ENCODE assay signal across 12 cellular contexts in genomic region chr16:69865701-69866100, GRCh38.
A peak's percentile ranks its signal among the peaks of the same experiment; 100 is the strongest.
DNase-seq lines count a peak whose midpoint lies in the region; ATAC-seq and TF ChIP-seq lines count a peak whose summit lies in the region.
"Had no signal": no experiment of that assay in that cellular context is flagged by ENCODE, and none has a peak within 500 bp of the region (broad histone marks: within the 10 kb centered on the region; RNA-seq: fewer than 3 reads in every experiment).

No MANE protein-coding gene starts in this region.

- H3K4me3 Mint-ChIP-seq in chondrocyte (ENCODE audit: unreplicated experiment) = no peak overlapping the region
- H3K4me3 Mint-ChIP-seq: B cell; naive thymus-derived CD4-positive, alpha-beta T cell; stimulated activated naive B cell treated with anti-CD40 and anti-IgM and Interleukin-4, amounts not matched to agents 10 μg/mL and 1 μg/mL and 100 μg/mL, for 72 hours had no signal

- no peaks in the 10 kb centered on the region for H3K36me3 Mint-ChIP-seq in chondrocyte (ENCODE audit: low read depth)
- no peaks in the 10 kb centered on the region for H3K36me3 Mint-ChIP-seq in activated naive CD4-positive, alpha-beta T cell treated with anti-CD3 and anti-CD28 coated beads, Interleukin-2, amount 50 U/mL, for 72 hours

- peaks cover 29% of the 10 kb centered on the region for H3K4me1 Mint-ChIP-seq in chondrocyte (ENCODE audit: low read depth)
- H3K4me1 Mint-ChIP-seq: B cell had no signal

- H3K27me3 Mint-ChIP-seq in chondrocyte (ENCODE audit: low read depth) = no peaks in the 10 kb centered on the region
- H3K27me3 Mint-ChIP-seq: B cell; naive thymus-derived CD4-positive, alpha-beta T cell; stimulated activated naive B cell treated with anti-CD40 and anti-IgM and Interleukin-4, amounts not matched to agents 10 μg/mL and 1 μg/mL and 100 μg/mL, for 72 hours had no signal

- in situ Hi-C loops in KBM-7 (cut with MboI; ENCODE audit: low pct_unique_long_range_greater_than_20kb, low sequenced_read_pairs) = no loop called here

- peak; percentile 53 for DNase-seq in AG09309 (ENCODE audit: low read depth)
- DNase-seq in KBM-7 = peak; percentile 33
- DNase-seq in chondrocyte (ENCODE audit: low spot score) = no peak
- no peak for DNase-seq in lower lobe of right lung
- DNase-seq in foreskin keratinocyte = no peak
- DNase-seq in activated naive CD4-positive, alpha-beta T cell treated with anti-CD3 and anti-CD28 coated beads, Interleukin-2, amount 50 U/mL, for 72 hours (ENCODE audit: low spot score in 2 of 2) = no peak
- DNase-seq: activated naive CD4-positive, alpha-beta T cell treated with anti-CD3 and anti-CD28 coated beads, Interleukin-2, amount 50 U/mL, for 16 hours; naive thymus-derived CD4-positive, alpha-beta T cell; stimulated activated naive B cell treated with anti-CD40 and anti-IgM and Interleukin-4, amounts not matched to agents 10 μg/mL and 1 μg/mL and 100 μg/mL, for 72 hours had no signal

- ATAC-seq in lower lobe of right lung = peak; percentile 38 to 69
- no peak for ATAC-seq in foreskin keratinocyte
- ATAC-seq in HG02981 (IDR thresholded peaks at IDR 0.05; ENCODE audit: unreplicated experiment) = no peak
- no peak for ATAC-seq in HG03378 (IDR thresholded peaks at IDR 0.05; ENCODE audit: unreplicated experiment)
- no peak for ATAC-seq in activated naive CD4-positive, alpha-beta T cell treated with anti-CD3 and anti-CD28 coated beads, Interleukin-2, amount 50 U/mL, for 72 hours
- ATAC-seq: naive thymus-derived CD4-positive, alpha-beta T cell; stimulated activated naive B cell treated with anti-CD40 and anti-IgM and Interleukin-4, amounts not matched to agents 10 μg/mL and 1 μg/mL and 100 μg/mL, for 72 hours had no signal

- H3K27ac Mint-ChIP-seq in chondrocyte (ENCODE audit: unreplicated experiment) = peak overlapping the region; percentile 29
- peak overlapping the region in 1 of 2 donors; percentile 86 for H3K27ac Mint-ChIP-seq in activated naive CD4-positive, alpha-beta T cell treated with anti-CD3 and anti-CD28 coated beads, Interleukin-2, amount 50 U/mL, for 72 hours
- H3K27ac Mint-ChIP-seq: B cell; naive thymus-derived CD4-positive, alpha-beta T cell had no signal

- intact Hi-C loops in lower lobe of right lung (cut with DNase I) = no loop called here

- no peaks in the 10 kb centered on the region for H3K9me3 Mint-ChIP-seq in chondrocyte (ENCODE audit: low read depth)
- H3K9me3 Mint-ChIP-seq in activated naive CD4-positive, alpha-beta T cell treated with anti-CD3 and anti-CD28 coated beads, Interleukin-2, amount 50 U/mL, for 72 hours = no peaks in the 10 kb centered on the region
- H3K9me3 Mint-ChIP-seq: naive thymus-derived CD4-positive, alpha-beta T cell; stimulated activated naive B cell treated with anti-CD40 and anti-IgM and Interleukin-4, amounts not matched to agents 10 μg/mL and 1 μg/mL and 100 μg/mL, for 72 hours had no signal

- H3K9me3 ChIP-seq in lower lobe of right lung = no peaks in the 10 kb centered on the region

- H3K4me1 ChIP-seq in lower lobe of right lung (peaks cover 22% of the 10 kb centered on the region), foreskin keratinocyte (peaks cover 4% of the 10 kb centered on the region)

- H3K4me3 ChIP-seq in AG09309 (ENCODE audit: control insufficient read depth, low read depth, low read length) (no peak overlapping the region), lower lobe of right lung (no peak overlapping the region)

- H3K27me3 ChIP-seq in lower lobe of right lung (ENCODE audit: low read depth) = no peaks in the 10 kb centered on the region
- no peaks in the 10 kb centered on the region for H3K27me3 ChIP-seq in foreskin keratinocyte

- no peak overlapping the region for H3K27ac ChIP-seq in lower lobe of right lung
- H3K27ac ChIP-seq in foreskin keratinocyte = no peak overlapping the region

- TF ChIP-seq CTCF in AG09309 (IDR thresholded peaks at IDR 0.05; ENCODE audit: control insufficient read depth, insufficient read depth, low read depth, low read length, missing control alignments) (no peak), chondrocyte (IDR thresholded peaks at IDR 0.05) (no peak), lower lobe of right lung (IDR thresholded peaks at IDR 0.05) (no peak), foreskin keratinocyte (conservative IDR thresholded peaks at IDR 0.05) (no peak)

- peaks cover 8% of the 10 kb centered on the region for H3K36me3 ChIP-seq in lower lobe of right lung

Comparison
In these comparisons a context has a peak if more than half of its experiments do, and no peak if none do; other contexts are left out.
1. DNase-seq: peak in AG09309 (single experiment) and KBM-7 (single experiment); none in chondrocyte (single experiment), lower lobe of right lung (single experiment), foreskin keratinocyte (0 of 2) and activated naive CD4-positive, alpha-beta T cell treated with anti-CD3 and anti-CD28 coated beads, Interleukin-2, amount 50 U/mL, for 72 hours (0 of 2).
2. ATAC-seq: peak in lower lobe of right lung (2 of 2); none in foreskin keratinocyte (single experiment), HG02981 (single experiment), HG03378 (single experiment) and activated naive CD4-positive, alpha-beta T cell treated with anti-CD3 and anti-CD28 coated beads, Interleukin-2, amount 50 U/mL, for 72 hours (0 of 2).